ENCODE assay signal across 12 cellular contexts in genomic region chr6:19852090-19852457, GRCh38. TPM values are rescaled to one million over a fixed set of nuclear protein-coding genes. Genes with fewer than 3 reads are reported as not detected.
DNase-seq lines count a peak whose midpoint lies in the region; ATAC-seq and TF ChIP-seq lines count a peak whose summit lies in the region.
"Had no signal": no experiment of that assay in that cellular context is flagged by ENCODE, and none has a peak within 500 bp of the region (broad histone marks: within the 10 kb centered on the region; RNA-seq: fewer than 3 reads in every experiment).

No MANE protein-coding gene starts in this region.

- DNase-seq in SK-N-SH (no peak), NCI-H69 (lab: John Stamatoyannopoulos, UW) (peak; percentile 51), esophagus muscularis mucosa (ENCODE audit: extremely low spot score) (no peak), thyroid gland (no peak), cerebellar cortex (ENCODE audit: low spot score) (no peak)
- DNase-seq in activated T-cell treated with anti-CD3 and anti-CD28 coated beads, Interleukin-2, amount 50 U/mL, for 24 hours = no peak
- DNase-seq: CD4-positive, CD25-positive, alpha-beta regulatory T cell; KG1 had no signal

- H3K27me3 ChIP-seq in SK-N-SH (ENCODE audit: insufficient read depth) (no peaks in the 10 kb centered on the region; the same call in 1 of the 2 replicates), esophagus muscularis mucosa (no peaks in the 10 kb centered on the region), thyroid gland (no peaks in the 10 kb centered on the region)
- H3K27me3 ChIP-seq: MG63 had no signal

- no peak for ATAC-seq in SK-N-SH treated with all-trans-retinoic acid at 6 μM for 48 hours
- no peak for ATAC-seq in GM21786 (IDR thresholded peaks at IDR 0.05; ENCODE audit: unreplicated experiment)

- no peak for TF ChIP-seq RAD21 in SK-N-SH (IDR thresholded peaks at IDR 0.05; ENCODE audit: low read length)

- no peaks in the 10 kb centered on the region for H3K27me3 Mint-ChIP-seq in activated T-cell treated with anti-CD3 and anti-CD28 coated beads, Interleukin-2, amount 50 U/mL, for 24 hours

- CTCF ChIA-PET in SK-N-SH (lab: Yijun Ruan, JAX) = interaction anchor here (0.6 to 1.9 kb wide), 8 partner anchors 10 to 893 kb away, joined by 3 to 9 read pairs (median 6); no protein-coding TSS in a partner anchor

- no peak for TF ChIP-seq POLR2A in esophagus muscularis mucosa (IDR thresholded peaks at IDR 0.05; ENCODE audit: low read depth)
- no peak for TF ChIP-seq POLR2A in thyroid gland (IDR thresholded peaks at IDR 0.05)

- peak overlapping the region; percentile 39 for H2AFZ ChIP-seq in SK-N-SH (ENCODE audit: low read depth)
- H2AFZ ChIP-seq: GM23248 had no signal

- no peaks in the 10 kb centered on the region for H3K9me2 ChIP-seq in SK-N-SH

- no peaks in the 10 kb centered on the region for H3K36me3 ChIP-seq in SK-N-SH (replicated peaks in 1 of 2; ENCODE audit: control insufficient read depth in 1 of 2, insufficient read depth in 2 of 2, low read length in 1 of 2)
- H3K36me3 ChIP-seq in esophagus muscularis mucosa = no peaks in the 10 kb centered on the region
- no peaks in the 10 kb centered on the region for H3K36me3 ChIP-seq in thyroid gland
- H3K36me3 ChIP-seq: MG63 had no signal

- H3K4me1 ChIP-seq in SK-N-SH (ENCODE audit: control insufficient read depth in 1 of 2, insufficient read depth in 2 of 2, low read depth in 1 of 2, low read length in 1 of 2) = peaks cover 0 to 9% of the 10 kb centered on the region in 2 experiments; a peak in 1 of 4 replicates
- H3K4me1 ChIP-seq in esophagus muscularis mucosa = peaks cover 6 to 36% (median 34%) of the 10 kb centered on the region in 4 donors
- peaks cover 34 to 42% of the 10 kb centered on the region in 2 donors for H3K4me1 ChIP-seq in thyroid gland

- no peaks in the 10 kb centered on the region for H4K20me1 ChIP-seq in SK-N-SH (ENCODE audit: insufficient read depth)

- no peak overlapping the region for H3K9ac ChIP-seq in SK-N-SH
- H3K9ac ChIP-seq: GM23248 had no signal

- H3K4me2 ChIP-seq in SK-N-SH = no peak overlapping the region

- H3K79me2 ChIP-seq in SK-N-SH (ENCODE audit: insufficient read depth) = no peaks in the 10 kb centered on the region

- no peak overlapping the region for H3K27ac Mint-ChIP-seq in activated T-cell treated with anti-CD3 and anti-CD28 coated beads, Interleukin-2, amount 50 U/mL, for 24 hours
- H3K27ac Mint-ChIP-seq: CD4-positive, CD25-positive, alpha-beta regulatory T cell had no signal

- TF ChIP-seq EP300 in SK-N-SH (IDR thresholded peaks at IDR 0.05; ENCODE audit: borderline replicate concordance in 1 of 2, low read depth in 1 of 2, low read length in 1 of 2) (no peak), esophagus muscularis mucosa (IDR thresholded peaks at IDR 0.05) (no peak)

- intact Hi-C loops in esophagus muscularis mucosa (cut with DNase I) = loop anchor here (5.0 to 10.0 kb wide), 3 partner anchors 857 to 1257 kb away; no protein-coding TSS in a partner anchor
- intact Hi-C loops in thyroid gland (cut with DNase I) = no loop called here

- no peaks in the 10 kb centered on the region for H3K4me1 Mint-ChIP-seq in activated T-cell treated with anti-CD3 and anti-CD28 coated beads, Interleukin-2, amount 50 U/mL, for 24 hours (ENCODE audit: low read depth)

- no peak overlapping the region for H3K27ac ChIP-seq in SK-N-SH (ENCODE audit: low read depth in 2 of 2, low read length in 1 of 2)
- H3K27ac ChIP-seq in esophagus muscularis mucosa (replicated peaks in 1 of 4) = peak overlapping the region in 3 of 4 donors; percentile 66 to 82 (median 75)
- peak overlapping the region in 2 of 3 donors; percentile 89 to 93 for H3K27ac ChIP-seq in thyroid gland
- H3K27ac ChIP-seq: GM23248 had no signal

- POLR2A ChIA-PET in SK-N-SH (lab: Yijun Ruan, JAX) = no interaction called here

- H3K4me3 Mint-ChIP-seq in activated T-cell treated with anti-CD3 and anti-CD28 coated beads, Interleukin-2, amount 50 U/mL, for 24 hours = no peak overlapping the region
- H3K4me3 Mint-ChIP-seq: CD4-positive, CD25-positive, alpha-beta regulatory T cell had no signal

- no peaks in the 10 kb centered on the region for H3F3A ChIP-seq in SK-N-SH (replicated peaks; ENCODE audit: insufficient read depth)

- no peaks in the 10 kb centered on the region for H3K9me3 ChIP-seq in SK-N-SH
- no peaks in the 10 kb centered on the region for H3K9me3 ChIP-seq in esophagus muscularis mucosa
- H3K9me3 ChIP-seq in thyroid gland = no peaks in the 10 kb centered on the region
- H3K9me3 ChIP-seq: MG63 had no signal

- H3K4me3 ChIP-seq in SK-N-SH (ENCODE audit: low read depth in 2 of 2, low read length in 1 of 2) = no peak overlapping the region; a peak in 1 of 4 replicates
- H3K4me3 ChIP-seq in esophagus muscularis mucosa = no peak overlapping the region
- no peak overlapping the region for H3K4me3 ChIP-seq in thyroid gland (replicated peaks in 1 of 3)
- H3K4me3 ChIP-seq: GM23248, MG63 had no signal

- TF ChIP-seq CTCF in SK-N-SH (IDR thresholded peaks at IDR 0.05) (no peak), esophagus muscularis mucosa (IDR thresholded peaks at IDR 0.05) (no peak), thyroid gland (IDR thresholded peaks at IDR 0.05) (no peak)

- no peaks in the 10 kb centered on the region for H3K36me3 Mint-ChIP-seq in activated T-cell treated with anti-CD3 and anti-CD28 coated beads, Interleukin-2, amount 50 U/mL, for 24 hours (ENCODE audit: low read depth)
- H3K36me3 Mint-ChIP-seq: CD4-positive, CD25-positive, alpha-beta regulatory T cell had no signal

- H3K9me3 Mint-ChIP-seq in activated T-cell treated with anti-CD3 and anti-CD28 coated beads, Interleukin-2, amount 50 U/mL, for 24 hours = no peaks in the 10 kb centered on the region

- WGBS in SK-N-SH (ENCODE audit: low lambda C conversion rate) = 66% methylated on average over 2 of the region's 2 CpGs
- 95% methylated on average over 2 of the region's 2 CpGs for WGBS in esophagus muscularis mucosa
- WGBS in thyroid gland, 2 donors = 95 to 96% methylated on average over 2 of the region's 2 CpGs

TF ChIP-seq in SK-N-SH, 30 proteins besides CTCF, POLR2A, EP300 and RAD21:
- TF ChIP-seq MAX (IDR thresholded peaks at IDR 0.05; ENCODE audit: low read depth) = no peak
- no peak for TF ChIP-seq CHD2 (IDR thresholded peaks at IDR 0.05; ENCODE audit: low read length, partially characterized antibody)
- no peak for TF ChIP-seq USF1 (IDR thresholded peaks at IDR 0.05; ENCODE audit: borderline replicate concordance, low read depth)
- TF ChIP-seq GATA2 (CRISPR knock-in tag; IDR thresholded peaks at IDR 0.05) = no peak
- TF ChIP-seq RXRA (IDR thresholded peaks at IDR 0.05; ENCODE audit: borderline replicate concordance, low read depth) = no peak
- no peak for TF ChIP-seq PBX3 (IDR thresholded peaks at IDR 0.05)

TF ChIP-seq in SK-N-SH treated with all-trans-retinoic acid at 6 μM for 48 hours, 23 proteins besides CTCF, POLR2A, EP300 and RAD21:
- TF ChIP-seq TCF4 (CRISPR knock-in tag; IDR thresholded peaks at IDR 0.05; ENCODE audit: borderline replicate concordance) (no peak), CREB5 (CRISPR knock-in tag; IDR thresholded peaks at IDR 0.05; ENCODE audit: low read depth) (no peak), POU6F1 (CRISPR knock-in tag; IDR thresholded peaks at IDR 0.05; ENCODE audit: borderline replicate concordance, low read depth) (no peak)

RNA-seq across cellular contexts. Expression of gene ID4, which starts 14.9 kb away (rescaled TPM):
- polyA plus RNA-seq in SK-N-SH (2012; rRNA removed) = 4.0 and 4.9 TPM in 2 replicates
- 2.1 and 3.1 TPM in 2 replicates for polyA plus RNA-seq in SK-N-SH (2012; cell fraction: cytosol; rRNA removed)
- 13.3 and 16.5 TPM in 2 replicates for polyA plus RNA-seq in SK-N-SH (2012; cell fraction: nucleus; rRNA removed)
- total RNA-seq in esophagus muscularis mucosa (100 to 1,000 TPM in 1 of 4 donors, 10 to 100 TPM in 3; 60.2 to 158 (median 63.3) TPM), thyroid gland (100 to 1,000 TPM; 333 to 768 (median 629) TPM)
- total RNA-seq: CD4-positive, CD25-positive, alpha-beta regulatory T cell had no signal
- polyA plus RNA-seq: CD4-positive, CD25-positive, alpha-beta regulatory T cell had no signal

Comparison
In these comparisons a context has a peak if more than half of its experiments do, and no peak if none do; other contexts are left out.
1. H3K27ac ChIP-seq: peak in esophagus muscularis mucosa (3 of 4) and thyroid gland (2 of 3); none in SK-N-SH (0 of 2).